ENCODE assay signal across 12 cellular contexts in the genomic region with DNA sequence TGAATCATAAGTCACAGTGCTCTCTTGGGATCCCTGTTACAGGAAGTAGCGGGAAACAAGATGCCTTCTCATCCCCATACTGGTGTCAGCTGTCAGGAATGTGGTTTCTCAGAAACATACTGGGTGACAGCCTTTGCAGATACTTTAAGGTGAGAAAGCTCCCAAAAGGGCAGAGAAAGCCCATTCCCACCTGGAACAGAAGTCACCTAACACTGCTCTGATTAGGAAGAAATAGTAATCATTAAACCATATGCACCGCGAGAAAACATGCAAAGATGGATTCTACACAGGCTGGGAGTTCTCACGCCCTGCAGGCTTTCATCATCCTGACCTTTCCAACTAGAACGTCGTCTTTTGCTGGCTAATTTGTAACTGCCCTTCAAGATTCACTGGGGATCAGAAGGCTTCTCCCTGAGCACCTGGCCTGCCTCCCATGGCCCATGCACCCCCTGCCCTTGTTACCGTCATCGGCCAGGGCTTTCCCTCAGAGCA. TPM values are rescaled to one million over a fixed set of nuclear protein-coding genes. Genes with fewer than 3 reads are reported as not detected.
A peak's percentile ranks its signal among the peaks of the same experiment; 100 is the strongest.
DNase-seq lines count a peak whose midpoint lies in the region; ATAC-seq and TF ChIP-seq lines count a peak whose summit lies in the region.
"Had no signal": no experiment of that assay in that cellular context is flagged by ENCODE, and none has a peak within 500 bp of the region (broad histone marks: within the 10 kb centered on the region; RNA-seq: fewer than 3 reads in every experiment).

No MANE protein-coding gene starts in this region.

- no peaks in the 10 kb centered on the region for H4K20me1 ChIP-seq in BLaER1 treated with 17β-estradiol and CSF1 and Interleukin-3, amounts not matched to agents 10 nM and 100 nM

- H3K4me1 Mint-ChIP-seq in nephron progenitor cell = peaks cover 23% of the 10 kb centered on the region
- H3K4me1 Mint-ChIP-seq: CD4-positive, alpha-beta memory T cell had no signal

- peak; percentile 83 for DNase-seq in M059J (ENCODE audit: low read depth)
- no peak for DNase-seq in esophagus squamous epithelium (lab: John Stamatoyannopoulos, UW)
- DNase-seq in nephron progenitor cell = no peak
- no peak for DNase-seq in anterior cingulate cortex (lab: John Stamatoyannopoulos, UW)
- DNase-seq in stimulated activated CD4-positive, alpha-beta T cell treated with anti-CD3 and anti-CD28 coated beads, Interleukin-2, amount 100 ng/mL, for 24 hours = no peak
- DNase-seq in NCI-H1930 (lab: John Stamatoyannopoulos, UW) = no peak
- DNase-seq: CD4-positive, alpha-beta memory T cell; foreskin melanocyte; NCI-H1694 treated with DMSO at 0.1 percent for 48 hours had no signal

- H3K9ac ChIP-seq in BLaER1 treated with 17β-estradiol and CSF1 and Interleukin-3, amounts not matched to agents 10 nM and 100 nM = no peak overlapping the region

- peak overlapping the region; percentile 84 for H3K27ac Mint-ChIP-seq in nephron progenitor cell
- H3K27ac Mint-ChIP-seq: CD4-positive, alpha-beta memory T cell had no signal

- TF ChIP-seq CTCF in esophagus squamous epithelium (IDR thresholded peaks at IDR 0.05) = no peak
- no peak for TF ChIP-seq CTCF in nephron progenitor cell (IDR thresholded peaks at IDR 0.05)

- no peaks in the 10 kb centered on the region for H3K27me3 Mint-ChIP-seq in nephron progenitor cell (ENCODE audit: low read depth, poor library complexity)

- no peaks in the 10 kb centered on the region for H3K36me3 Mint-ChIP-seq in nephron progenitor cell (ENCODE audit: low read depth)
- H3K36me3 Mint-ChIP-seq: CD4-positive, alpha-beta memory T cell had no signal

- WGBS in esophagus squamous epithelium, 2 donors = 77 to 87% methylated on average over 7 to 8 of the region's 8 CpGs

- TF ChIP-seq POLR2A in esophagus squamous epithelium (IDR thresholded peaks at IDR 0.05) = no peak

- intact Hi-C loops in esophagus squamous epithelium (cut with DNase I) = no loop called here

- H3K4me1 ChIP-seq in BLaER1 treated with 17β-estradiol and CSF1 and Interleukin-3, amounts not matched to agents 10 nM and 100 nM = peaks cover 20 to 24% (median 21%) of the 10 kb centered on the region in 10 experiments
- peaks cover 0 to 8% (median 0%) of the 10 kb centered on the region in 3 donors for H3K4me1 ChIP-seq in esophagus squamous epithelium
- H3K4me1 ChIP-seq: ascending aorta had no signal

- no peak for ATAC-seq in HG02798 (IDR thresholded peaks at IDR 0.05; ENCODE audit: poor library complexity, unreplicated experiment)

- H3K4me2 ChIP-seq in BLaER1 treated with 17β-estradiol and CSF1 and Interleukin-3, amounts not matched to agents 10 nM and 100 nM = peak overlapping the region; percentile 36 to 82 (median 64)

- no peaks in the 10 kb centered on the region for H3K36me3 ChIP-seq in BLaER1 treated with 17β-estradiol and CSF1 and Interleukin-3, amounts not matched to agents 10 nM and 100 nM
- no peaks in the 10 kb centered on the region for H3K36me3 ChIP-seq in esophagus squamous epithelium
- H3K36me3 ChIP-seq: ascending aorta had no signal

- H3K4me3 Mint-ChIP-seq in nephron progenitor cell = no peak overlapping the region
- H3K4me3 Mint-ChIP-seq: CD4-positive, alpha-beta memory T cell had no signal

- no peak overlapping the region for H3K4me3 ChIP-seq in BLaER1 treated with 17β-estradiol and CSF1 and Interleukin-3, amounts not matched to agents 10 nM and 100 nM
- no peak overlapping the region for H3K4me3 ChIP-seq in esophagus squamous epithelium
- H3K4me3 ChIP-seq: ascending aorta had no signal

- peaks cover 6% of the 10 kb centered on the region for H3K9me3 Mint-ChIP-seq in nephron progenitor cell
- H3K9me3 Mint-ChIP-seq: CD4-positive, alpha-beta memory T cell had no signal

- no peaks in the 10 kb centered on the region; a peak in 2 of 22 replicates for H3K27me3 ChIP-seq in BLaER1 treated with 17β-estradiol and CSF1 and Interleukin-3, amounts not matched to agents 10 nM and 100 nM
- no peaks in the 10 kb centered on the region for H3K27me3 ChIP-seq in esophagus squamous epithelium
- H3K27me3 ChIP-seq: ascending aorta had no signal

- peaks cover 0 to 13% (median 9%) of the 10 kb centered on the region in 11 experiments; a peak in 10 of 22 replicates for H3K9me3 ChIP-seq in BLaER1 treated with 17β-estradiol and CSF1 and Interleukin-3, amounts not matched to agents 10 nM and 100 nM (replicated peaks in 1 of 11)
- peaks cover 0 to 5% (median 0%) of the 10 kb centered on the region in 3 donors for H3K9me3 ChIP-seq in esophagus squamous epithelium
- H3K9me3 ChIP-seq: ascending aorta had no signal

- H3K27ac ChIP-seq in BLaER1 treated with 17β-estradiol and CSF1 and Interleukin-3, amounts not matched to agents 10 nM and 100 nM = no peak overlapping the region
- H3K27ac ChIP-seq in esophagus squamous epithelium = peak overlapping the region in 3 of 4 donors; percentile 22 to 77 (median 56)
- H3K27ac ChIP-seq: ascending aorta had no signal

RNA-seq across cellular contexts. Expression of a gene that starts 46.2 kb away (rescaled TPM):
- total RNA-seq in M059J (2014; rRNA removed; shearing (Covaris generic)) = 1.4 and 2.8 TPM in 2 replicates
- total RNA-seq in esophagus squamous epithelium = 10 to 100 TPM in 2 of 4 donors, 1 to 10 TPM in 2; 5.4 to 11.7 (median 9.4) TPM
- total RNA-seq: ascending aorta had no signal

Comparison
In these comparisons a context has a peak if more than half of its experiments do, and no peak if none do; other contexts are left out.
1. H3K27ac ChIP-seq: peak in esophagus squamous epithelium (3 of 4); none in BLaER1 treated with 17β-estradiol and CSF1 and Interleukin-3, amounts not matched to agents 10 nM and 100 nM (0 of 11).